Comparison of ENCODE assay signal across 1 cellular context in the genomic region with DNA sequence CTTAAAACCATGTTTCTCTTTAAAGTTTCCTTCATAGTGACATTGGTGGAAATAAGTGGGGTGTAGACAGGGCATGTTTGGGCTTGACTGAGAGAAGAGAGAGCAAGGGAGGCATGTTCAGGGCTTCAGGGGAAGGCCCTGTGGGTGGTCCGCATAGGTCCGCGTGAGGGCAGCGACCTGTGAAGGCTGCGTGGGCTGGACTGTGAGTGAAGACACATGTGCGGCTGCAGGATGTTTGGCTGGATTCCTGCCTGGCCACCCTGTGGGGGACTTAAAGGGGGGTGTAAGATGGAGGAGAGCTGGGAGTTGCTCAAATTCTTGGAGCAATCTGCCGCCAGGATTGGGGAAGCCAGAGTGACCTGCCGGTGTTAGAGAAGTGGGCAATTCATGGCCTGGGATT.
TF ChIP-seq lines count a peak whose summit lies in the region.

No MANE protein-coding gene starts in this region.

TF ChIP-seq in IMR-90, 13 proteins besides CTCF, POLR2A, EP300 and RAD21:
- no peak for TF ChIP-seq CEBPB (IDR thresholded peaks at IDR 0.05; ENCODE audit: low read depth, low read length)
- no peak for TF ChIP-seq MAZ (IDR thresholded peaks at IDR 0.05; ENCODE audit: borderline replicate concordance, low read depth, low read length)
- no peak for TF ChIP-seq RCOR1 (IDR thresholded peaks at IDR 0.05; ENCODE audit: insufficient replicate concordance, low read length)
- TF ChIP-seq SMC3 (IDR thresholded peaks at IDR 0.05; ENCODE audit: low read depth, low read length): no peak
- TF ChIP-seq NFE2L2 (IDR thresholded peaks at IDR 0.05; ENCODE audit: low read depth, low read length): no peak
- no peak for TF ChIP-seq RFX5 (IDR thresholded peaks at IDR 0.05; ENCODE audit: low read depth, low read length)
- TF ChIP-seq MXI1 (IDR thresholded peaks at IDR 0.05; ENCODE audit: borderline replicate concordance, low read depth, low read length): no peak
- TF ChIP-seq BHLHE40 (IDR thresholded peaks at IDR 0.05; ENCODE audit: low read depth, low read length): no peak
- TF ChIP-seq MAFK (IDR thresholded peaks at IDR 0.05; ENCODE audit: low read depth, low read length): no peak
- no peak for TF ChIP-seq FOS (IDR thresholded peaks at IDR 0.05; ENCODE audit: low read depth, low read length)
- TF ChIP-seq, protein P1, sequence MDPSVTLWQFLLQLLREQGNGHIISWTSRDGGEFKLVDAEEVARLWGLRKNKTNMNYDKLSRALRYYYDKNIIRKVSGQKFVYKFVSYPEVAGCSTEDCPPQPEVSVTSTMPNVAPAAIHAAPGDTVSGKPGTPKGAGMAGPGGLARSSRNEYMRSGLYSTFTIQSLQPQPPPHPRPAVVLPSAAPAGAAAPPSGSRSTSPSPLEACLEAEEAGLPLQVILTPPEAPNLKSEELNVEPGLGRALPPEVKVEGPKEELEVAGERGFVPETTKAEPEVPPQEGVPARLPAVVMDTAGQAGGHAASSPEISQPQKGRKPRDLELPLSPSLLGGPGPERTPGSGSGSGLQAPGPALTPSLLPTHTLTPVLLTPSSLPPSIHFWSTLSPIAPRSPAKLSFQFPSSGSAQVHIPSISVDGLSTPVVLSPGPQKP (IDR thresholded peaks at IDR 0.05; ENCODE audit: borderline replicate concordance, low read depth, low read length): no peak
- TF ChIP-seq, protein P2, sequence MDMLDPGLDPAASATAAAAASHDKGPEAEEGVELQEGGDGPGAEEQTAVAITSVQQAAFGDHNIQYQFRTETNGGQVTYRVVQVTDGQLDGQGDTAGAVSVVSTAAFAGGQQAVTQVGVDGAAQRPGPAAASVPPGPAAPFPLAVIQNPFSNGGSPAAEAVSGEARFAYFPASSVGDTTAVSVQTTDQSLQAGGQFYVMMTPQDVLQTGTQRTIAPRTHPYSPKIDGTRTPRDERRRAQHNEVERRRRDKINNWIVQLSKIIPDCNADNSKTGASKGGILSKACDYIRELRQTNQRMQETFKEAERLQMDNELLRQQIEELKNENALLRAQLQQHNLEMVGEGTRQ (IDR thresholded peaks at IDR 0.05; ENCODE audit: low read depth, low read length): no peak
- no peak for TF ChIP-seq CHD1 (IDR thresholded peaks at IDR 0.05; ENCODE audit: low read depth, low read length)
TF ChIP-seq in IMR-90: peak in this region for 0.
